9 cellular contexts compared by ENCODE assay signal in the genomic region with DNA sequence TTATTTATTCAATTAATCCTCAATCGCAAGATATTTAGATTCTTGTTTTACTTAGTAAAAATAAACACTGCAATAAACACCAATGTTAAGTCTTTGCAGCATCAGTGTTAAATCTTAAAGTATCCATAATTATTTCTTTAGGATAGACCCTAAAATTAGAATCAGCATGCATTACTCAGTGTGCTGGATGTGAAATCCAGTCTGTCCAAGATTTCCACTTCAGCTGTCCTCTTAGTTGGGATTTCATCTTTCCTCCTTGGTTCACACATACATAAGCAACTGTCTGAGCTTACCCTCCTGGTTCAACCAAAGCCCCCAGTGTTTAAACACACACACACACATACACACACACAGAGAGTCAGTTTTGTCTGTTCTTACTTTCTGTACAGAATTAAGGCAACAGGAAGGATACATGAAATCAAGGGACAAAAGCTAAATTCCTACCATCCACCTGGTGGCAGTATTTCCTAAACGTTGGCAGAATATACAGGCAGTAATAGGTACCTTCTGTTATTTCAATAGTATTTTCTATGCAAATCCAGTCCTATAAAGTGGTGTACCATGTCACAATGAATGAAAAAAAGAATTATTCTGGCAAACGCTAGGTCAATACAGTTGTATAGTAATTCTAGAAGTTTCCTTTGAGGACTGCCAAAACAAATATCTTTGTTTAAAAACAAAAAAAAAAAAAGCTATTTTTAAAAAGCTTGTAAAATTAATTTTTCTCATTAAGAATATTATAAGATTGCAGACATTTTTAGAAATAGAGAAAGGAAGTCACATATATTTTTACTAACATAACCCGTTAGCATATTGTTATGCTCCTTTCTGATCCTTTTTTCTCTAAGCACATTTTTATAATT. TPM values are rescaled to one million over a fixed set of nuclear protein-coding genes. Genes with fewer than 3 reads are reported as not detected.
DNase-seq lines count a peak whose midpoint lies in the region; ATAC-seq, FAIRE-seq and TF ChIP-seq lines count a peak whose summit lies in the region.
"Had no signal": no experiment of that assay in that cellular context is flagged by ENCODE, and none has a peak within 500 bp of the region (broad histone marks: within the 10 kb centered on the region; RNA-seq: fewer than 3 reads in every experiment).

No MANE protein-coding gene starts in this region.

- H3K36me3 ChIP-seq in endothelial cell of umbilical vein (ENCODE audit: control insufficient read depth in 2 of 2, extremely low read depth in 1 of 2, insufficient read depth in 2 of 2, low read length in 2 of 2): no peaks in the 10 kb centered on the region
- H3K36me3 ChIP-seq: BLaER1 treated with 17β-estradiol and CSF1 and Interleukin-3, amounts not matched to agents 10 nM and 100 nM had no signal

- intact Hi-C loops in endothelial cell of umbilical vein (cut with micrococcal nuclease): loop anchor here (1.0 to 10.0 kb wide), 3 partner anchors 126 to 425 kb away; no protein-coding TSS in a partner anchor

- no peak overlapping the region for H3K27ac Mint-ChIP-seq in mesothelial cell of epicardium

- ATAC-seq in HG03378 (IDR thresholded peaks at IDR 0.05; ENCODE audit: unreplicated experiment): peak; percentile 65

- no peak overlapping the region for H2AFZ ChIP-seq in endothelial cell of umbilical vein (ENCODE audit: low read depth, low read length)

- no peak for TF ChIP-seq POLR2A in endothelial cell of umbilical vein (IDR thresholded peaks at IDR 0.05; ENCODE audit: low read depth, low read length)

- CTCF ChIA-PET in endothelial cell of umbilical vein (lab: Charles Lee): interaction anchor here (0.6 to 6.3 kb wide), 62 partner anchors 8 to 1086 kb away, joined by 3 to 942 read pairs (median 5); a partner anchor contains a TSS

- H3K4me3 Mint-ChIP-seq in mesothelial cell of epicardium: no peak overlapping the region

- peak; percentile 56 for DNase-seq in activated CD8-positive, alpha-beta memory T cell treated with anti-CD3 and anti-CD28 coated beads for 24 hours
- no peak for DNase-seq in activated CD8-positive, alpha-beta memory T cell treated with anti-CD3 and anti-CD28 coated beads, Interleukin-2, amount 50 U/mL, for 48 hours
- DNase-seq in NCI-H446 (lab: John Stamatoyannopoulos, UW): peak; percentile 44 to 79
- peak; percentile 81 for DNase-seq in endothelial cell of umbilical vein (ENCODE audit: low read depth, low spot score)
- DNase-seq in mesothelial cell of epicardium (ENCODE audit: low spot score in 2 of 2, unreplicated experiment in 2 of 2): no peak
- peak; percentile 45 for DNase-seq in urothelium cell line (ENCODE audit: low spot score)

- H3K4me3 ChIP-seq in WI38 (ENCODE audit: low read depth, low read length) (no peak overlapping the region), endothelial cell of umbilical vein (replicated peaks in 1 of 3; ENCODE audit: insufficient read depth in 1 of 3, low read depth in 1 of 3, low read length in 3 of 3) (no peak overlapping the region)
- H3K4me3 ChIP-seq: BLaER1 treated with 17β-estradiol and CSF1 and Interleukin-3, amounts not matched to agents 10 nM and 100 nM had no signal

- BruUV-seq in endothelial cell of umbilical vein (replicated peaks; lab: Mats Ljungman, UMichigan): no TSS peak

- peak; percentile 50; the same call in 1 of the 2 replicates for TF ChIP-seq CTCF in WI38 (IDR thresholded peaks at IDR 0.05; ENCODE audit: low read depth, low read length)
- peak; percentile 47 to 62 for TF ChIP-seq CTCF in endothelial cell of umbilical vein (IDR thresholded peaks at IDR 0.05; ENCODE audit: extremely low read depth in 1 of 2, insufficient read depth in 1 of 2, low read depth in 1 of 2, low read length in 2 of 2)
- TF ChIP-seq CTCF in mesothelial cell of epicardium (IDR thresholded peaks at IDR 0.05; ENCODE audit: unreplicated experiment): peak; percentile 60

- H3K79me2 ChIP-seq in endothelial cell of umbilical vein (ENCODE audit: control insufficient read depth, insufficient read depth, low read length): no peaks in the 10 kb centered on the region

- H3K9me3 ChIP-seq in endothelial cell of umbilical vein (replicated peaks; ENCODE audit: control insufficient read depth, insufficient read depth, low read length): no peaks in the 10 kb centered on the region
- H3K9me3 ChIP-seq: BLaER1 treated with 17β-estradiol and CSF1 and Interleukin-3, amounts not matched to agents 10 nM and 100 nM had no signal

- H3K36me3 Mint-ChIP-seq in mesothelial cell of epicardium: no peaks in the 10 kb centered on the region

- H3K9me3 Mint-ChIP-seq in mesothelial cell of epicardium: no peaks in the 10 kb centered on the region

- no peak overlapping the region for H3K4me2 ChIP-seq in endothelial cell of umbilical vein (ENCODE audit: insufficient read depth, low read length)

- H3K27me3 ChIP-seq in endothelial cell of umbilical vein (ENCODE audit: control insufficient read depth in 2 of 2, insufficient read depth in 2 of 2, low read length in 2 of 2): peaks cover 2 to 7% of the 10 kb centered on the region in 2 experiments
- H3K27me3 ChIP-seq: BLaER1 treated with 17β-estradiol and CSF1 and Interleukin-3, amounts not matched to agents 10 nM and 100 nM had no signal

- no peak overlapping the region for H3K9ac ChIP-seq in endothelial cell of umbilical vein (replicated peaks; ENCODE audit: extremely low read depth, insufficient read depth, low read length)

- peak; percentile 93 for FAIRE-seq in endothelial cell of umbilical vein (lab: Jason Lieb, UNC)
- no peak for FAIRE-seq in urothelium cell line (lab: Jason Lieb, UNC)

- no peaks in the 10 kb centered on the region for H3K4me1 Mint-ChIP-seq in mesothelial cell of epicardium

- H4K20me1 ChIP-seq in endothelial cell of umbilical vein (replicated peaks; ENCODE audit: control insufficient read depth, extremely low read depth, insufficient read depth, low read length): no peaks in the 10 kb centered on the region
- H4K20me1 ChIP-seq: BLaER1 treated with 17β-estradiol and CSF1 and Interleukin-3, amounts not matched to agents 10 nM and 100 nM had no signal

- H3K27ac ChIP-seq in endothelial cell of umbilical vein (ENCODE audit: insufficient read depth, low read depth, low read length): no peak overlapping the region

- H3K9me1 ChIP-seq in endothelial cell of umbilical vein (replicated peaks; ENCODE audit: control insufficient read depth, extremely low read depth, insufficient read depth, low read length): no peaks in the 10 kb centered on the region

- dilution Hi-C loops in endothelial cell of umbilical vein (cut with MboI; ENCODE audit: extremely low pct_ligation_motif_present, low sequenced_read_pairs): no loop called here

- H3K27me3 Mint-ChIP-seq in mesothelial cell of epicardium (ENCODE audit: low read depth): no peaks in the 10 kb centered on the region

- H3K4me1 ChIP-seq in endothelial cell of umbilical vein (ENCODE audit: control insufficient read depth, extremely low read depth, insufficient read depth, low read length): peaks cover 2% of the 10 kb centered on the region

- POLR2A ChIA-PET in endothelial cell of umbilical vein (lab: Charles Lee): interaction anchor here (0.6 kb wide), 1 partner anchor 343 kb away, joined by 3 read pairs; no protein-coding TSS in a partner anchor

TF ChIP-seq in endothelial cell of umbilical vein, 7 proteins besides CTCF, POLR2A, EP300 and RAD21:
- TF ChIP-seq, protein P1, sequence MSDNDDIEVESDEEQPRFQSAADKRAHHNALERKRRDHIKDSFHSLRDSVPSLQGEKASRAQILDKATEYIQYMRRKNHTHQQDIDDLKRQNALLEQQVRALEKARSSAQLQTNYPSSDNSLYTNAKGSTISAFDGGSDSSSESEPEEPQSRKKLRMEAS (IDR thresholded peaks at IDR 0.05; ENCODE audit: insufficient read depth, insufficient read length): no peak
- TF ChIP-seq GATA2 (IDR thresholded peaks at IDR 0.05; ENCODE audit: insufficient read depth, insufficient read length, low read depth, low read length): no peak
- TF ChIP-seq MYC (IDR thresholded peaks at IDR 0.05; ENCODE audit: low read depth, low read length): no peak
- TF ChIP-seq JUN (IDR thresholded peaks at IDR 0.05; ENCODE audit: borderline replicate concordance, insufficient read depth, insufficient read length, low read depth): no peak
- no peak for TF ChIP-seq FOS (IDR thresholded peaks at IDR 0.05; ENCODE audit: borderline replicate concordance, insufficient read depth, low read length)
- no peak for TF ChIP-seq POLR2AphosphoS5 (IDR thresholded peaks at IDR 0.05; ENCODE audit: insufficient read depth, low read depth, low read length)
- no peak for TF ChIP-seq EZH2 (IDR thresholded peaks at IDR 0.05; ENCODE audit: borderline replicate concordance, low read depth, low read length, severe bottlenecking)

RNA-seq across cellular contexts. Expression of a gene that starts 27.3 kb away (rescaled TPM):
- total RNA-seq in endothelial cell of umbilical vein: 9.7 and 10.8 TPM in 2 replicates
- polyA plus RNA-seq in endothelial cell of umbilical vein: 5.3 and 6.3 TPM in 2 replicates
- 3.5 and 4.5 TPM in 2 replicates for polyA plus RNA-seq in endothelial cell of umbilical vein (2011; cell fraction: cytosol; rRNA removed)
- 32.6 and 44.5 TPM in 2 replicates for polyA plus RNA-seq in endothelial cell of umbilical vein (2011; cell fraction: nucleus; rRNA removed)
- 4.5 and 8.9 TPM in 2 replicates for polyA plus RNA-seq in endothelial cell of umbilical vein (2012)
- polyA minus RNA-seq in endothelial cell of umbilical vein: 18.7 and 20.1 TPM in 2 replicates
- polyA minus RNA-seq in endothelial cell of umbilical vein (2011; cell fraction: cytosol; rRNA and poly(A)+ RNA removed): 10.0 TPM
- polyA minus RNA-seq in endothelial cell of umbilical vein (2011; cell fraction: nucleus; rRNA and poly(A)+ RNA removed): 23.4 and 38.4 TPM in 2 replicates
- total RNA-seq in mesothelial cell of epicardium: 41.3 to 44.8 TPM (median 43.2 TPM) in 3 replicates

RNA-seq across cellular contexts. Expression of a gene that starts 31.4 kb away (rescaled TPM):
- total RNA-seq in endothelial cell of umbilical vein (not detected in 2 replicates), mesothelial cell of epicardium (not detected in 3 replicates)
- polyA plus RNA-seq in endothelial cell of umbilical vein: not detected in 2 replicates
- not detected in 2 replicates for polyA plus RNA-seq in endothelial cell of umbilical vein (2011; cell fraction: cytosol; rRNA removed)
- polyA plus RNA-seq in endothelial cell of umbilical vein (2011; cell fraction: nucleus; rRNA removed): not detected in 2 replicates
- not detected in 2 replicates for polyA plus RNA-seq in endothelial cell of umbilical vein (2012)
- 0.08 and 0.15 TPM in 2 replicates for polyA minus RNA-seq in endothelial cell of umbilical vein
- not detected for polyA minus RNA-seq in endothelial cell of umbilical vein (2011; cell fraction: cytosol; rRNA and poly(A)+ RNA removed)
- polyA minus RNA-seq in endothelial cell of umbilical vein (2011; cell fraction: nucleus; rRNA and poly(A)+ RNA removed): not detected in 2 replicates

Comparison
In these comparisons a context has a peak if more than half of its experiments do, and no peak if none do; other contexts are left out.
1. DNase-seq: peak in activated CD8-positive, alpha-beta memory T cell treated with anti-CD3 and anti-CD28 coated beads for 24 hours (single experiment), NCI-H446 (2 of 2), endothelial cell of umbilical vein (single experiment) and urothelium cell line (single experiment); none in activated CD8-positive, alpha-beta memory T cell treated with anti-CD3 and anti-CD28 coated beads, Interleukin-2, amount 50 U/mL, for 48 hours (single experiment) and mesothelial cell of epicardium (0 of 2).
2. Peak in every context shown above with its lines, with median percentiles within 50 percentile points of each other: CTCF ChIP-seq.